1 cellular context compared by ENCODE assay signal in the genomic region with DNA sequence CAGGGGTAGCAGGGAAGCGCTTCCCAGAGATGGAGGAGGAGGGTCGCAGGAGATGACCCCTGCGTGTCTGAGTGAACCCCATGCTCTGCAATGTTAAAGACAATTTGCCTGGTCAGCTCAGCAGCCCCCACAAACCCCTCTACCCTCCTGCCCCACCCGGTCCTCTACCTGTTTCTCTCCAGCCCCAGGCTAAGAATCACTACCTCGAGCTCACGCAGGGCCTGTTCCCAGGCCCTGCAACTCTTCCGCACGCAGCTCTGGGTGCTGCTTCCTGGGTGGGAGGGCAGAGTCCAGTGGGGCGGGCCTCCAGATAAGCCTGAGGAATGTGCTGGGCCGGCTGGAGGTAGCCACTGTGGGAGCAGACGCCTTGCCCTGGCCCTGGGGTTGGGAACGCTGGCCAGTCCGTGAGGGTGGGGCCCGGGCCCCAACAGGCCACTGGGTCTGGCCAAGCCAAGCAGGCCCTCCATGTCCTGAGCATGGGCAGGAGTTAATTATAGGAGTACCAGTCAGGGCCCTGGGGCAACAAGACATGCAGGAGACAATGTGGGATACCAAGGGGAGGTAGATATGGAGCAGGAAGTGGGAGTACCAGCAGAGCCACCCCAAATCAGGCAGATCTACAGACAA.
TF ChIP-seq lines count a peak whose summit lies in the region.

No MANE protein-coding gene starts in this region.

TF ChIP-seq in HepG2, 621 proteins besides CTCF, POLR2A, EP300 and RAD21 (continued from another document and continues in another):
- TF ChIP-seq ZNF138 (CRISPR knock-in tag; IDR thresholded peaks at IDR 0.05; ENCODE audit: low read depth) (no peak), ZNF44 (CRISPR knock-in tag; IDR thresholded peaks at IDR 0.05) (no peak), ZNF564 (CRISPR knock-in tag; IDR thresholded peaks at IDR 0.05) (no peak), ZNF646 (CRISPR knock-in tag; IDR thresholded peaks at IDR 0.05) (no peak), HNRNPH1 (optimal IDR thresholded peaks at IDR 0.05; ENCODE audit: low read depth, low read length) (no peak), ZNF281 (CRISPR knock-in tag; IDR thresholded peaks at IDR 0.05; ENCODE audit: borderline replicate concordance) (peak; percentile 65; the same call in 1 of the 2 replicates), E2F5 (CRISPR knock-in tag; conservative IDR thresholded peaks at IDR 0.05) (no peak), PRDM15 (CRISPR knock-in tag; IDR thresholded peaks at IDR 0.05) (no peak), THYN1 (CRISPR knock-in tag; IDR thresholded peaks at IDR 0.05; ENCODE audit: borderline replicate concordance, low read depth) (no peak), PCBP2 (optimal IDR thresholded peaks at IDR 0.05; ENCODE audit: low read depth, low read length, poor library complexity, severe bottlenecking) (no peak), ZNF367 (CRISPR knock-in tag; IDR thresholded peaks at IDR 0.05; ENCODE audit: borderline replicate concordance) (no peak), SOX13 (IDR thresholded peaks at IDR 0.05) (no peak), SOX13 (CRISPR knock-in tag; conservative IDR thresholded peaks at IDR 0.05 in 1 of 2, IDR thresholded peaks at IDR 0.05 in 1 of 2) (peak in 1 of 2 experiments; percentile 54; a peak in 1 of 4 replicates), SMAD1 (CRISPR knock-in tag; IDR thresholded peaks at IDR 0.05; ENCODE audit: borderline replicate concordance, low read depth) (peak; percentile 82; the same call in 1 of the 2 replicates), ZNF136 (CRISPR knock-in tag; IDR thresholded peaks at IDR 0.05; ENCODE audit: low read depth) (0 out of 2 replicates have a peak, but pooled peaks have one; percentile 86), ELF4 (CRISPR knock-in tag; IDR thresholded peaks at IDR 0.05; ENCODE audit: borderline replicate concordance) (peak; percentile 87; the same call in 1 of the 2 replicates), KDM2A (CRISPR knock-in tag; IDR thresholded peaks at IDR 0.05; ENCODE audit: borderline replicate concordance, low read depth) (peak; percentile 62; the same call in 1 of the 2 replicates), ZNF503 (CRISPR knock-in tag; IDR thresholded peaks at IDR 0.05) (no peak), ZNF124 (CRISPR knock-in tag; IDR thresholded peaks at IDR 0.05) (no peak), ARID3A (IDR thresholded peaks at IDR 0.05; ENCODE audit: low read depth, low read length) (no peak), ESRRA (CRISPR knock-in tag; IDR thresholded peaks at IDR 0.05; ENCODE audit: low read depth) (peak; percentile 75), CREM (IDR thresholded peaks at IDR 0.05) (peak; percentile 46; the same call in 1 of the 2 replicates), CREM (CRISPR knock-in tag; IDR thresholded peaks at IDR 0.05) (no peak), SRF (IDR thresholded peaks at IDR 0.05; ENCODE audit: low read depth, low read length) (no peak), RBM39 (IDR thresholded peaks at IDR 0.05; ENCODE audit: low read depth, low read length, poor library complexity, severe bottlenecking) (peak; percentile 81), CCAR2 (optimal IDR thresholded peaks at IDR 0.05; ENCODE audit: low read depth, low read length) (no peak), IRF1 (CRISPR knock-in tag; IDR thresholded peaks at IDR 0.05; ENCODE audit: low read depth) (no peak), HCFC1 (IDR thresholded peaks at IDR 0.05; ENCODE audit: low read depth, low read length) (0 out of 2 replicates have a peak, but pooled peaks have one; percentile 6)
- TF ChIP-seq, protein P1, sequence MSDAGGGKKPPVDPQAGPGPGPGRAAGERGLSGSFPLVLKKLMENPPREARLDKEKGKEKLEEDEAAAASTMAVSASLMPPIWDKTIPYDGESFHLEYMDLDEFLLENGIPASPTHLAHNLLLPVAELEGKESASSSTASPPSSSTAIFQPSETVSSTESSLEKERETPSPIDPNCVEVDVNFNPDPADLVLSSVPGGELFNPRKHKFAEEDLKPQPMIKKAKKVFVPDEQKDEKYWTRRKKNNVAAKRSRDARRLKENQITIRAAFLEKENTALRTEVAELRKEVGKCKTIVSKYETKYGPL (CRISPR knock-in tag; IDR thresholded peaks at IDR 0.05): no peak; the same call in 1 of the 2 replicates
- TF ChIP-seq, protein P2, sequence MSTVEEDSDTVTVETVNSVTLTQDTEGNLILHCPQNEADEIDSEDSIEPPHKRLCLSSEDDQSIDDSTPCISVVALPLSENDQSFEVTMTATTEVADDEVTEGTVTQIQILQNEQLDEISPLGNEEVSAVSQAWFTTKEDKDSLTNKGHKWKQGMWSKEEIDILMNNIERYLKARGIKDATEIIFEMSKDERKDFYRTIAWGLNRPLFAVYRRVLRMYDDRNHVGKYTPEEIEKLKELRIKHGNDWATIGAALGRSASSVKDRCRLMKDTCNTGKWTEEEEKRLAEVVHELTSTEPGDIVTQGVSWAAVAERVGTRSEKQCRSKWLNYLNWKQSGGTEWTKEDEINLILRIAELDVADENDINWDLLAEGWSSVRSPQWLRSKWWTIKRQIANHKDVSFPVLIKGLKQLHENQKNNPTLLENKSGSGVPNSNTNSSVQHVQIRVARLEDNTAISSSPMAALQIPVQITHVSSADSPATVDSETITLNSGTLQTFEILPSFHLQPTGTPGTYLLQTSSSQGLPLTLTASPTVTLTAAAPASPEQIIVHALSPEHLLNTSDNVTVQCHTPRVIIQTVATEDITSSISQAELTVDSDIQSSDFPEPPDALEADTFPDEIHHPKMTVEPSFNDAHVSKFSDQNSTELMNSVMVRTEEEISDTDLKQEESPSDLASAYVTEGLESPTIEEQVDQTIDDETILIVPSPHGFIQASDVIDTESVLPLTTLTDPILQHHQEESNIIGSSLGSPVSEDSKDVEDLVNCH (CRISPR knock-in tag; IDR thresholded peaks at IDR 0.05): no peak
